In the genomic region with DNA sequence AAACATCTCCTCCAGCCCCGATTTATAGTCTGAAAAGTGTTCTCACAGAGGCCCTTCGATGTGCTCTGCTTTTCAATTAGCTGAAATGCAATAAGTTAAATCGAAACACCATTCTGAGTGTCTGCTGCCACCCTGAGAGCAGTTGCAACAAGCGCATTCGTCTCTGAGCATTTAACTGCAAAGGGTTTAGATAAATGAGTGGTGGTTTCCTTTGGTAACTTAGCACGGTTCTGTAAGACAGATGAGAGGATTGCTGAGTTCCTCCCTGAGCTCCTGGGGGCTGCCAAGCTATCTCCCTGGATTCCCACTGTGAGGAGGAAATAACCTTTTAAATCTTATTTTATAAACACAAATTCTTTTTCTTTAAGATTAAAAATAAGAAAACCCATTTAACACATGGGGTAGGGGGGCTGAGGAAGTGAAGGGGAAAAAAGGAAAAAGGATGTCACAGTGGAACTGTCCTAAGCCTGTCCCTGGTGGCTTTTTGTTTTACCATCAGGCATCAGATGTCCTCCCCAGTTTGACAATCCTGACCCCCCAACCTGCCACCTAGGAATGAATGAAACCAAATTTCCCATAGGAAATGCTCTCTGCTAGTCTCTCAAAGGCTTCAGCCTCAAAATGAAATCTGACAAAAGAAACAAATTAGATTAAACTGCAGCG, we compare ENCODE assay signal across 1 cellular context.
TF ChIP-seq lines count a peak whose summit lies in the region.

No MANE protein-coding gene starts in this region.

TF ChIP-seq in H1, 55 proteins besides CTCF, POLR2A, EP300 and RAD21 (continued from another document):
- no peak for TF ChIP-seq PHF8 (conservative IDR thresholded peaks at IDR 0.05; ENCODE audit: low read depth, low read length)
- TF ChIP-seq EGR1 (IDR thresholded peaks at IDR 0.05; ENCODE audit: borderline replicate concordance, low read depth, low read length): no peak
- no peak for TF ChIP-seq NANOG (IDR thresholded peaks at IDR 0.05; ENCODE audit: insufficient read depth, low read depth, low read length, poor library complexity, severe bottlenecking)
- TF ChIP-seq, protein P1, sequence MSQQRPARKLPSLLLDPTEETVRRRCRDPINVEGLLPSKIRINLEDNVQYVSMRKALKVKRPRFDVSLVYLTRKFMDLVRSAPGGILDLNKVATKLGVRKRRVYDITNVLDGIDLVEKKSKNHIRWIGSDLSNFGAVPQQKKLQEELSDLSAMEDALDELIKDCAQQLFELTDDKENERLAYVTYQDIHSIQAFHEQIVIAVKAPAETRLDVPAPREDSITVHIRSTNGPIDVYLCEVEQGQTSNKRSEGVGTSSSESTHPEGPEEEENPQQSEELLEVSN (IDR thresholded peaks at IDR 0.05): no peak
TF ChIP-seq in H1: peak in this region for 0.
